2 cellular contexts compared by ENCODE assay signal in genomic region chr22:19995611-19996339, GRCh38.
TF ChIP-seq lines count a peak whose summit lies in the region.

No MANE protein-coding gene starts in this region.

TF ChIP-seq in IMR-90, 13 proteins besides CTCF, POLR2A, EP300 and RAD21:
- TF ChIP-seq ELK1 (IDR thresholded peaks at IDR 0.05; ENCODE audit: borderline replicate concordance, low read depth, low read length), result no peak
- TF ChIP-seq BHLHE40 (IDR thresholded peaks at IDR 0.05; ENCODE audit: low read depth, low read length), result no peak
- no peak for TF ChIP-seq MAZ (IDR thresholded peaks at IDR 0.05; ENCODE audit: borderline replicate concordance, low read depth, low read length)
- TF ChIP-seq CEBPB (IDR thresholded peaks at IDR 0.05; ENCODE audit: low read depth, low read length), result no peak
- TF ChIP-seq RCOR1 (IDR thresholded peaks at IDR 0.05; ENCODE audit: insufficient replicate concordance, low read length), result no peak
- no peak for TF ChIP-seq MXI1 (IDR thresholded peaks at IDR 0.05; ENCODE audit: borderline replicate concordance, low read depth, low read length)
- no peak for TF ChIP-seq MAFK (IDR thresholded peaks at IDR 0.05; ENCODE audit: low read depth, low read length)
- no peak for TF ChIP-seq CHD1 (IDR thresholded peaks at IDR 0.05; ENCODE audit: low read depth, low read length)
- TF ChIP-seq USF2 (IDR thresholded peaks at IDR 0.05; ENCODE audit: low read depth, low read length), result no peak
- no peak for TF ChIP-seq FOS (IDR thresholded peaks at IDR 0.05; ENCODE audit: low read depth, low read length)
- no peak for TF ChIP-seq SMC3 (IDR thresholded peaks at IDR 0.05; ENCODE audit: low read depth, low read length)
- no peak for TF ChIP-seq RFX5 (IDR thresholded peaks at IDR 0.05; ENCODE audit: low read depth, low read length)
- no peak for TF ChIP-seq NFE2L2 (IDR thresholded peaks at IDR 0.05; ENCODE audit: low read depth, low read length)

TF ChIP-seq in endothelial cell of umbilical vein, 7 proteins besides CTCF, POLR2A, EP300 and RAD21:
- TF ChIP-seq EZH2 (IDR thresholded peaks at IDR 0.05; ENCODE audit: borderline replicate concordance, low read depth, low read length, severe bottlenecking) (no peak), POLR2AphosphoS5 (IDR thresholded peaks at IDR 0.05; ENCODE audit: insufficient read depth, low read depth, low read length) (no peak), FOS (IDR thresholded peaks at IDR 0.05; ENCODE audit: borderline replicate concordance, insufficient read depth, low read length) (no peak), MYC (IDR thresholded peaks at IDR 0.05; ENCODE audit: low read depth, low read length) (no peak), MAX (IDR thresholded peaks at IDR 0.05; ENCODE audit: insufficient read depth, insufficient read length) (no peak), JUN (IDR thresholded peaks at IDR 0.05; ENCODE audit: borderline replicate concordance, insufficient read depth, insufficient read length, low read depth) (no peak), GATA2 (IDR thresholded peaks at IDR 0.05; ENCODE audit: insufficient read depth, insufficient read length, low read depth, low read length) (no peak)
